In the genomic region with DNA sequence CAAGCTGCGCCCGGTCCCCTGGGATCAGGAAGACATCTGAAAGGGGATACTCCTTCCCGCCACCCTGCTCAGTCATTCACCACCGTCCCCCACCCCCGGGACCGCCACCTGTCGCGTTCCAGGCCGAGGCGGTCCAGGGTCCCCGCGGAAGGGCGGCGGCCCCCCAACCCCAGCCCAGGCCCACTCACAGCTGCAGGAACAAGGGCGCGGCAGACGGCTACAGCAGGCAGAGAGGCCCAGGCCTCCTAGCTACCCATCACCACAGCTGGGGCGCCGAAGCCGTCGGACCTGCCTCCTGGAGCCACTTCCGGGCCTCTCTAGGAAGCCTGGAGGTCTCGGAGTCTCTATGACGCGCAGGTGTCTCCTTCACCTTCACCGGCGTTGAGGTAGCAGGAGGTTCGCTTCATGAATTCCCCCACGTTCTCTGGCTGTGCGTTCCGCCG, we compare ENCODE assay signal across 9 cellular contexts. TPM values are rescaled to one million over a fixed set of nuclear protein-coding genes. Genes with fewer than 3 reads are reported as not detected.
DNase-seq lines count a peak whose midpoint lies in the region; ATAC-seq and TF ChIP-seq lines count a peak whose summit lies in the region.
"Had no signal": no experiment of that assay in that cellular context is flagged by ENCODE, and none has a peak within 500 bp of the region (broad histone marks: within the 10 kb centered on the region; RNA-seq: fewer than 3 reads in every experiment).

A gene with protein sequence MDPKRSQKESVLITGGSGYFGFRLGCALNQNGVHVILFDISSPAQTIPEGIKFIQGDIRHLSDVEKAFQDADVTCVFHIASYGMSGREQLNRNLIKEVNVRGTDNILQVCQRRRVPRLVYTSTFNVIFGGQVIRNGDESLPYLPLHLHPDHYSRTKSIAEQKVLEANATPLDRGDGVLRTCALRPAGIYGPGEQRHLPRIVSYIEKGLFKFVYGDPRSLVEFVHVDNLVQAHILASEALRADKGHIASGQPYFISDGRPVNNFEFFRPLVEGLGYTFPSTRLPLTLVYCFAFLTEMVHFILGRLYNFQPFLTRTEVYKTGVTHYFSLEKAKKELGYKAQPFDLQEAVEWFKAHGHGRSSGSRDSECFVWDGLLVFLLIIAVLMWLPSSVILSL (minus strand): TSS at position 272 of the 443 bp plus-strand sequence. CDS start 10,612 bp downstream, outside the sequence.

- H3K27ac ChIP-seq in effector memory CD4-positive, alpha-beta T cell (ENCODE audit: insufficient read depth, low read length, poor library complexity, severe bottlenecking): no peak within 1 kb of the TSS
- H3K27ac ChIP-seq: C4-2B had no signal

- no peaks in the 10 kb centered on the region for H3K36me3 ChIP-seq in MG63
- H3K36me3 ChIP-seq in effector memory CD4-positive, alpha-beta T cell (ENCODE audit: control insufficient read depth, insufficient read depth, low read length): no peaks in the 10 kb centered on the region

- TF ChIP-seq CTCF in AG09309 (IDR thresholded peaks at IDR 0.05; ENCODE audit: control insufficient read depth, insufficient read depth, low read depth, low read length, missing control alignments): no peak

- DNase-seq in AG09309 (ENCODE audit: low read depth) (no peak), MG63 (peak; percentile 35), skeletal muscle cell (ENCODE audit: low read depth) (no peak), G401 (ENCODE audit: low spot score) (no peak), occipital lobe (lab: John Stamatoyannopoulos, UW) (no peak)
- DNase-seq in activated CD4-positive, alpha-beta T cell treated with anti-CD3 and anti-CD28 coated beads for 4 hours: peak; percentile 34 to 67
- peak; percentile 11 to 35 (median 34) for DNase-seq in effector memory CD4-positive, alpha-beta T cell

- H3K4me1 ChIP-seq in effector memory CD4-positive, alpha-beta T cell (ENCODE audit: control insufficient read depth, insufficient read depth, low read length, poor library complexity, severe bottlenecking): peaks cover 5% of the 10 kb centered on the region

- in situ Hi-C loops in G401 (cut with HindIII; ENCODE audit: low sequenced_read_pairs): no loop called here

- ATAC-seq in GM21360 (IDR thresholded peaks at IDR 0.05; ENCODE audit: unreplicated experiment): peak; percentile 97

- no peaks in the 10 kb centered on the region for H3K9me3 ChIP-seq in MG63
- no peaks in the 10 kb centered on the region for H3K9me3 ChIP-seq in effector memory CD4-positive, alpha-beta T cell (ENCODE audit: control insufficient read depth, low read length)

- H3K27me3 ChIP-seq in MG63: no peaks in the 10 kb centered on the region
- H3K27me3 ChIP-seq in effector memory CD4-positive, alpha-beta T cell (replicated peaks; ENCODE audit: control insufficient read depth, insufficient read depth, low read length, poor library complexity, severe bottlenecking): no peaks in the 10 kb centered on the region

- peak within 1 kb of the TSS; percentile 37 for H3K4me3 ChIP-seq in AG09309 (ENCODE audit: control insufficient read depth, low read depth, low read length)
- H3K4me3 ChIP-seq in MG63: peak within 1 kb of the TSS; percentile 42
- H3K4me3 ChIP-seq in effector memory CD4-positive, alpha-beta T cell (ENCODE audit: insufficient read depth, low read depth, low read length, poor library complexity, severe bottlenecking): peak within 1 kb of the TSS; percentile 76
- H3K4me3 ChIP-seq in skeletal muscle cell (ENCODE audit: low read depth, low read length): peak within 1 kb of the TSS; percentile 17

RNA-seq across cellular contexts. Expression of the gene that starts here (rescaled TPM):
- 1.2 and 2.7 TPM in 2 replicates for total RNA-seq in MG63 (2014; rRNA removed; shearing (Covaris generic); ENCODE audit: low replicate concordance)
- under 0.01 TPM in 1 of 2 replicates, not detected in the other for total RNA-seq in G401 (2014; rRNA removed; shearing (Covaris generic))
- total RNA-seq in occipital lobe: not detected

Comparison
In these comparisons a context has a peak if more than half of its experiments do, and no peak if none do; other contexts are left out.
1. DNase-seq: peak in MG63 (single experiment), activated CD4-positive, alpha-beta T cell treated with anti-CD3 and anti-CD28 coated beads for 4 hours (2 of 2) and effector memory CD4-positive, alpha-beta T cell (3 of 3); none in AG09309 (single experiment), skeletal muscle cell (single experiment), G401 (single experiment) and occipital lobe (single experiment).
2. H3K4me3 ChIP-seq: peak in every context shown above with its lines; median percentile 76 in effector memory CD4-positive, alpha-beta T cell; 42 in MG63; 37 in AG09309; 17 in skeletal muscle cell.